Comparison of ENCODE assay signal across 12 cellular contexts in genomic region chr6:12656841-12657435, GRCh38. TPM values are rescaled to one million over a fixed set of nuclear protein-coding genes. Genes with fewer than 3 reads are reported as not detected.
"Had no signal": no experiment of that assay in that cellular context is flagged by ENCODE, and none has a peak within 500 bp of the region (broad histone marks: within the 10 kb centered on the region; RNA-seq: fewer than 3 reads in every experiment).

No MANE protein-coding gene starts in this region.

- H3K9me3 ChIP-seq: breast epithelium, gastroesophageal sphincter, uterus had no signal

- ATAC-seq: activated T-cell treated with anti-CD3 and anti-CD28 coated beads, Interleukin-2, amount 50 U/mL, for 4 hours; gastroesophageal sphincter; left ventricle myocardium superior had no signal

- H3K27ac ChIP-seq: breast epithelium, gastroesophageal sphincter, uterus had no signal

- H3K4me1 ChIP-seq: breast epithelium, gastroesophageal sphincter, uterus had no signal

- DNase-seq: activated CD4-positive, alpha-beta memory T cell treated with anti-CD3 and anti-CD28 coated beads for 36 hours; activated CD4-positive, alpha-beta T cell treated with anti-CD3 and anti-CD28 coated beads for 1 hour; activated gamma-delta T cell; activated T-cell treated with anti-CD3 and anti-CD28 coated beads, Interleukin-2, amount 50 U/mL, for 4 hours; left ventricle myocardium superior; mesenchymal stem cell; nephron progenitor cell; stimulated activated CD4-positive, alpha-beta T cell treated with anti-CD3 and anti-CD28 coated beads, Interleukin-15, amount 100 ng/mL, for 24 hours; stimulated activated CD4-positive, alpha-beta T cell treated with anti-CD3 and anti-CD28 coated beads, Interleukin-4, amount 100 ng/mL, for 24 hours; uterus had no signal

- H3K27me3 ChIP-seq: uterus had no signal

- H3K36me3 ChIP-seq: breast epithelium, gastroesophageal sphincter, uterus had no signal

- H3K4me3 ChIP-seq: breast epithelium, gastroesophageal sphincter, uterus had no signal

RNA-seq across cellular contexts. Expression of gene PHACTR1, which starts 59.6 kb away (rescaled TPM):
- total RNA-seq: activated CD4-positive, alpha-beta memory T cell treated with anti-CD3 and anti-CD28 coated beads for 36 hours had no signal
